8 cellular contexts compared by ENCODE assay signal in the genomic region with DNA sequence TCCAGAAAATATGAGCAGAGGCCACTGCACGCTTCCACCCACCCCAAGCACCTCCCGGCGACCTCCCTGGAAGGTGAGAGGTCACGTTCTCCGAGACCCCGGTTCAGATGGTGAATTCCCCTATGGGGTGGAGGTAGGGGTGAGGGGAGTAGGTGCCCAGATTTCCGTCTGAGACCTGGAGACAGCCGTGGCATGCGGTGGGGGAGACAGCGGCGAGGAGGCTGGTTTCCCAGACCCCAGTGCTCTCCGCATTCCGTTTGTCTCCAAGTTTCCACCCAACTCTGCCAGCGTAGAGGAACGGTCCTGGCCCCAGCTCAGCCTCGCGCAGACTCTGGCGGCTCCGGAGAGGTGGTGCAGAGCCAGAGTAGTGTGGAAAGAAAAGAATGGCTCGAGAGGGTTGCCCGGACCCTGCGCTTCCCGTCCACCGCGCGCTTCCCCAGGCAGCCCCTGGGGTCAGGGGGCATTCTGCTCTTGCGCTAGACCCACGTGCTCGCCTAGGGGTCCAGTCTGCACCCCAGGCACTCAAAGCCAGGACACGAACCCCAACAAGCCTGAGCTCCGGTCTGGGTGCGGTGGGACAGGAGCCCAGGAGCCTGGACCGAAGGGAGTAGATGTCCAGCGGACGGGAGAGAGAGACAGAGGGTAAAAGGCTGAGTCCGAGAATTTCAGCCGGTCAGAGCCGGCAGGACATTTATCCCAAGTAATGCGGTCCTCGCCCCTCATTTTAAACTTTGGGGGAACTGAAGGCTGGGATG. TPM values are rescaled to one million over a fixed set of nuclear protein-coding genes. Genes with fewer than 3 reads are reported as not detected.
DNase-seq lines count a peak whose midpoint lies in the region; TF ChIP-seq lines count a peak whose summit lies in the region.

No MANE protein-coding gene starts in this region.

- no peaks in the 10 kb centered on the region for H3K9me3 Mint-ChIP-seq in immature natural killer cell

- H3K27me3 ChIP-seq in MG63, result no peaks in the 10 kb centered on the region
- H3K27me3 ChIP-seq in breast epithelium, result no peaks in the 10 kb centered on the region
- no peaks in the 10 kb centered on the region for H3K27me3 ChIP-seq in skeletal muscle tissue (ENCODE audit: control insufficient read depth in 3 of 3, insufficient read depth in 3 of 3, low read length in 3 of 3)

- H3K4me1 Mint-ChIP-seq in immature natural killer cell, result peaks cover 9 to 25% of the 10 kb centered on the region in 2 donors

- TF ChIP-seq POLR2A in breast epithelium (IDR thresholded peaks at IDR 0.05), result no peak

- no peaks in the 10 kb centered on the region for H3K36me3 Mint-ChIP-seq in immature natural killer cell

- DNase-seq in COLO829 (ENCODE audit: low spot score), result peak; percentile 42
- peak; percentile 64 for DNase-seq in MG63
- peak; percentile 52 to 73 for DNase-seq in breast epithelium (ENCODE audit: low spot score in 2 of 2)
- DNase-seq in immature natural killer cell, result no peak
- no peak for DNase-seq in COLO668 (lab: John Stamatoyannopoulos, UW; ENCODE audit: unreplicated experiment)
- DNase-seq in NCI-H2227 (lab: John Stamatoyannopoulos, UW; ENCODE audit: unreplicated experiment), result no peak
- DNase-seq in NCI-H774 (lab: John Stamatoyannopoulos, UW), result no peak

- peak overlapping the region; percentile 55 for H3K4me3 ChIP-seq in MG63
- H3K4me3 ChIP-seq in breast epithelium, result peak overlapping the region; percentile 62 to 85 (median 72)
- peak overlapping the region; percentile 95 to 98 (median 98) for H3K4me3 ChIP-seq in skeletal muscle tissue (ENCODE audit: low read length in 3 of 3)

- peak overlapping the region; percentile 21 to 85 (median 29) for H3K4me3 Mint-ChIP-seq in immature natural killer cell

- intact Hi-C loops in breast epithelium (cut with DNase I; ENCODE audit: low total_unique reads), result loop anchor here (5.0 kb wide), 1 partner anchor 241 kb away; no protein-coding TSS in a partner anchor

- peaks cover 10 to 21% (median 14%) of the 10 kb centered on the region in 3 donors for H3K27me3 Mint-ChIP-seq in immature natural killer cell (ENCODE audit: low read depth in 3 of 3)

- H3K9me3 ChIP-seq in MG63 (no peaks in the 10 kb centered on the region), breast epithelium (no peaks in the 10 kb centered on the region), skeletal muscle tissue (ENCODE audit: control insufficient read depth in 3 of 3, low read length in 3 of 3) (no peaks in the 10 kb centered on the region)

- H3K4me1 ChIP-seq in breast epithelium (peaks cover 6 to 17% of the 10 kb centered on the region in 2 donors), skeletal muscle tissue (ENCODE audit: control insufficient read depth in 3 of 3, insufficient read depth in 3 of 3, low read length in 3 of 3) (peaks cover 58 to 77% (median 66%) of the 10 kb centered on the region in 3 donors)

- peak overlapping the region; percentile 95 to 99 (median 95) for H3K9ac ChIP-seq in skeletal muscle tissue (ENCODE audit: low read depth in 1 of 3, low read length in 3 of 3)

- TF ChIP-seq CTCF in breast epithelium (IDR thresholded peaks at IDR 0.05), result peak in 1 of 3 donors; percentile 2

- no peaks in the 10 kb centered on the region; the same call in 1 of the 2 replicates for H3K36me3 ChIP-seq in MG63
- H3K36me3 ChIP-seq in breast epithelium, result no peaks in the 10 kb centered on the region
- peaks cover 21 to 26% (median 25%) of the 10 kb centered on the region in 3 donors for H3K36me3 ChIP-seq in skeletal muscle tissue (ENCODE audit: control insufficient read depth in 3 of 3, insufficient read depth in 3 of 3, low read length in 3 of 3)

- H3K27ac Mint-ChIP-seq in immature natural killer cell, result no peak overlapping the region

- peak overlapping the region; percentile 93 to 96 for H3K27ac ChIP-seq in breast epithelium
- peak overlapping the region; percentile 99 for H3K27ac ChIP-seq in skeletal muscle tissue (ENCODE audit: low read depth, low read length)

RNA-seq across cellular contexts. Expression of a gene that starts 3.9 kb away (rescaled TPM):
- 1.4 and 8.9 TPM in 2 replicates for total RNA-seq in MG63 (2014; rRNA removed; shearing (Covaris generic); ENCODE audit: low replicate concordance)
- total RNA-seq in breast epithelium, result 100 to 1,000 TPM; 114 to 478 (median 152) TPM
- polyA plus RNA-seq in immature natural killer cell, result under 1 TPM in 1 of 3 donors, not detected in 2; 0.38 TPM
- 92.9 TPM for total RNA-seq in skeletal muscle tissue

Comparison
In these comparisons a context has a peak if more than half of its experiments do, and no peak if none do; other contexts are left out.
1. DNase-seq: peak in COLO829 (single experiment), MG63 (single experiment) and breast epithelium (2 of 2); none in immature natural killer cell (0 of 3), COLO668 (single experiment), NCI-H2227 (single experiment) and NCI-H774 (single experiment).
2. Peak in every context shown above with its lines, with median percentiles within 50 percentile points of each other: H3K4me3 ChIP-seq.